Comparison of ENCODE assay signal across 9 cellular contexts in genomic region chr5:160021818-160022446, GRCh38. TPM values are rescaled to one million over a fixed set of nuclear protein-coding genes. Genes with fewer than 3 reads are reported as not detected.
DNase-seq lines count a peak whose midpoint lies in the region; ATAC-seq and TF ChIP-seq lines count a peak whose summit lies in the region.
"Had no signal": no experiment of that assay in that cellular context is flagged by ENCODE, and none has a peak within 500 bp of the region (broad histone marks: within the 10 kb centered on the region; RNA-seq: fewer than 3 reads in every experiment).

No MANE protein-coding gene starts in this region.

- no peaks in the 10 kb centered on the region for H3K27me3 Mint-ChIP-seq in activated CD8-positive, alpha-beta T cell treated with anti-CD3 and anti-CD28 coated beads, Interleukin-2, amount 10 ng/mL, durations not matched to agents 7 days and 5 days (ENCODE audit: low read depth)
- no peaks in the 10 kb centered on the region for H3K27me3 Mint-ChIP-seq in naive thymus-derived CD4-positive, alpha-beta T cell
- H3K27me3 Mint-ChIP-seq: dendritic cell treated with granulocyte-macrophage colony-stimulating factor and Interleukin-4, amounts not matched to agents 40 ng/mL and 50 ng/mL, for 4 days had no signal

- POLR2A ChIA-PET in activated CD8-positive, alpha-beta T cell treated with anti-CD3 and anti-CD28 coated beads, Interleukin-2, amount 10 ng/mL, durations not matched to agents 7 days and 5 days (lab: Charles Lee), result interaction anchor here (1.3 kb wide), 1 partner anchor 13 kb away, joined by 7 read pairs; the partner anchor contains the start of gene TTC1
- POLR2A ChIA-PET in naive thymus-derived CD4-positive, alpha-beta T cell (lab: Charles Lee), result interaction anchor here (0.7 to 1.7 kb wide), 3 partner anchors 11 to 13 kb away, joined by 3 to 4 read pairs (median 4); partner anchors contain the start of gene TTC1

- TF ChIP-seq CTCF in epithelial cell of esophagus (IDR thresholded peaks at IDR 0.05; ENCODE audit: insufficient read depth, low read depth, low read length, missing control alignments), result peak; percentile 79
- peak; percentile 73 to 82 (median 80) for TF ChIP-seq CTCF in tibial nerve (IDR thresholded peaks at IDR 0.05)

- H3K4me3 ChIP-seq in epithelial cell of esophagus (ENCODE audit: low read length), result no peak overlapping the region
- H3K4me3 ChIP-seq in naive thymus-derived CD4-positive, alpha-beta T cell (ENCODE audit: low read length), result no peak overlapping the region
- H3K4me3 ChIP-seq in tibial nerve, result no peak overlapping the region

- H3K27ac Mint-ChIP-seq in activated CD8-positive, alpha-beta T cell treated with anti-CD3 and anti-CD28 coated beads, Interleukin-2, amount 10 ng/mL, durations not matched to agents 7 days and 5 days, result no peak overlapping the region
- peak overlapping the region in 7 of 9 donors; percentile 15 to 93 (median 68) for H3K27ac Mint-ChIP-seq in naive thymus-derived CD4-positive, alpha-beta T cell
- H3K27ac Mint-ChIP-seq: dendritic cell treated with granulocyte-macrophage colony-stimulating factor and Interleukin-4, amounts not matched to agents 40 ng/mL and 50 ng/mL, for 4 days had no signal

- H3K9me3 Mint-ChIP-seq in activated CD8-positive, alpha-beta T cell treated with anti-CD3 and anti-CD28 coated beads, Interleukin-2, amount 10 ng/mL, durations not matched to agents 7 days and 5 days (ENCODE audit: insufficient read depth), result no peaks in the 10 kb centered on the region
- H3K9me3 Mint-ChIP-seq in naive thymus-derived CD4-positive, alpha-beta T cell, result no peaks in the 10 kb centered on the region
- H3K9me3 Mint-ChIP-seq: dendritic cell treated with granulocyte-macrophage colony-stimulating factor and Interleukin-4, amounts not matched to agents 40 ng/mL and 50 ng/mL, for 4 days had no signal

- peaks cover 3 to 15% of the 10 kb centered on the region in 2 donors for H3K4me1 ChIP-seq in naive thymus-derived CD4-positive, alpha-beta T cell (ENCODE audit: control insufficient read depth in 2 of 2, insufficient read depth in 2 of 2, low read length in 2 of 2)
- H3K4me1 ChIP-seq in tibial nerve, result peaks cover 0 to 29% (median 0%) of the 10 kb centered on the region in 4 donors

- peaks cover 20% of the 10 kb centered on the region for H3K4me1 Mint-ChIP-seq in activated CD8-positive, alpha-beta T cell treated with anti-CD3 and anti-CD28 coated beads, Interleukin-2, amount 10 ng/mL, durations not matched to agents 7 days and 5 days (ENCODE audit: low read depth)
- H3K4me1 Mint-ChIP-seq in naive thymus-derived CD4-positive, alpha-beta T cell, result peaks cover 17 to 53% (median 37%) of the 10 kb centered on the region in 7 donors

- DNase-seq in DMS153 treated with DMSO at 0.1 percent for 48 hours (lab: John Stamatoyannopoulos, UW; ENCODE audit: unreplicated experiment) (peak; percentile 15), NCI-H774 (lab: John Stamatoyannopoulos, UW) (peak; percentile 19), epithelial cell of esophagus (ENCODE audit: low read depth) (peak; percentile 71), tibial nerve (ENCODE audit: low spot score in 2 of 2) (peak in 1 of 2 donors; percentile 71)
- peak; percentile 75 for DNase-seq in activated CD8-positive, alpha-beta T cell treated with anti-CD3 and anti-CD28 coated beads, Interleukin-2, amount 10 ng/mL, durations not matched to agents 7 days and 5 days
- peak in 8 of 9 donors; percentile 12 to 76 (median 64) for DNase-seq in naive thymus-derived CD4-positive, alpha-beta T cell

- H3K9me3 ChIP-seq in naive thymus-derived CD4-positive, alpha-beta T cell (ENCODE audit: control insufficient read depth in 2 of 3, low read length in 3 of 3), result no peaks in the 10 kb centered on the region
- no peaks in the 10 kb centered on the region for H3K9me3 ChIP-seq in tibial nerve

- peaks cover 0 to 18% (median 0%) of the 10 kb centered on the region in 3 experiments for H3K36me3 ChIP-seq in naive thymus-derived CD4-positive, alpha-beta T cell (ENCODE audit: control insufficient read depth in 2 of 3, insufficient read depth in 3 of 3, low read length in 3 of 3)
- peaks cover 0 to 57% (median 0%) of the 10 kb centered on the region in 3 donors for H3K36me3 ChIP-seq in tibial nerve

- CTCF ChIA-PET in activated CD8-positive, alpha-beta T cell treated with anti-CD3 and anti-CD28 coated beads, Interleukin-2, amount 10 ng/mL, durations not matched to agents 7 days and 5 days (lab: Charles Lee), result interaction anchor here (0.5 to 5.0 kb wide), 51 partner anchors 9 to 915 kb away, joined by 3 to 58 read pairs (median 4); partner anchors contain the start of genes PWWP2A and TTC1
- CTCF ChIA-PET in naive thymus-derived CD4-positive, alpha-beta T cell (lab: Charles Lee), result interaction anchor here (0.7 to 5.1 kb wide), 12 partner anchors 9 to 368 kb away, joined by 3 to 55 read pairs (median 4); partner anchors contain the start of gene TTC1

- ATAC-seq in GM21360 (IDR thresholded peaks at IDR 0.05; ENCODE audit: unreplicated experiment), result peak; percentile 95
- peak; percentile 63 for ATAC-seq in HG03575 (IDR thresholded peaks at IDR 0.05; ENCODE audit: extremely low read depth, insufficient number of reproducible peaks, low FRiP score, unreplicated experiment)
- peak; percentile 86 for ATAC-seq in activated CD8-positive, alpha-beta T cell treated with anti-CD3 and anti-CD28 coated beads, Interleukin-2, amount 10 ng/mL, durations not matched to agents 7 days and 5 days
- ATAC-seq in naive thymus-derived CD4-positive, alpha-beta T cell, result peak; percentile 97

- 16% methylated on average over 3 of the region's 3 CpGs for WGBS in tibial nerve, 2 donors

- no peaks in the 10 kb centered on the region for H3K27me3 ChIP-seq in naive thymus-derived CD4-positive, alpha-beta T cell (ENCODE audit: control insufficient read depth in 2 of 2, insufficient read depth in 2 of 2, low read length in 2 of 2)
- no peaks in the 10 kb centered on the region for H3K27me3 ChIP-seq in tibial nerve

- TF ChIP-seq POLR2A in tibial nerve (IDR thresholded peaks at IDR 0.05), result no peak

- no peak for TF ChIP-seq EP300 in tibial nerve (IDR thresholded peaks at IDR 0.05)

- H3K4me3 Mint-ChIP-seq in activated CD8-positive, alpha-beta T cell treated with anti-CD3 and anti-CD28 coated beads, Interleukin-2, amount 10 ng/mL, durations not matched to agents 7 days and 5 days, result no peak overlapping the region
- peak overlapping the region in 1 of 10 donors; percentile 6 for H3K4me3 Mint-ChIP-seq in naive thymus-derived CD4-positive, alpha-beta T cell
- H3K4me3 Mint-ChIP-seq: dendritic cell treated with granulocyte-macrophage colony-stimulating factor and Interleukin-4, amounts not matched to agents 40 ng/mL and 50 ng/mL, for 4 days had no signal

- H3K27ac ChIP-seq in naive thymus-derived CD4-positive, alpha-beta T cell (ENCODE audit: low read depth, low read length), result no peak overlapping the region
- H3K27ac ChIP-seq in tibial nerve, result no peak overlapping the region

- intact Hi-C loops in naive thymus-derived CD4-positive, alpha-beta T cell (cut with micrococcal nuclease), result loop anchor here (1.0 to 5.0 kb wide), 8 partner anchors 13 to 578 kb away; partner anchors contain the start of genes PWWP2A (in 1 of the 2) and TTC1 (in 1 of the 2)

- H3K36me3 Mint-ChIP-seq in activated CD8-positive, alpha-beta T cell treated with anti-CD3 and anti-CD28 coated beads, Interleukin-2, amount 10 ng/mL, durations not matched to agents 7 days and 5 days (ENCODE audit: low read depth), result peaks cover 23% of the 10 kb centered on the region
- H3K36me3 Mint-ChIP-seq in naive thymus-derived CD4-positive, alpha-beta T cell, result peaks cover 6 to 24% (median 20%) of the 10 kb centered on the region in 5 donors

RNA-seq across cellular contexts. Expression of gene TTC1, which starts 13.0 kb away (rescaled TPM):
- total RNA-seq in activated CD8-positive, alpha-beta T cell treated with anti-CD3 and anti-CD28 coated beads, Interleukin-2, amount 10 ng/mL, durations not matched to agents 7 days and 5 days, result 10 to 100 TPM; 50.1 to 51.6 TPM
- 10 to 100 TPM; 24.3 to 56.5 (median 41.7) TPM for total RNA-seq in naive thymus-derived CD4-positive, alpha-beta T cell
- 10 to 100 TPM; 78.2 to 86.4 TPM for polyA plus RNA-seq in naive thymus-derived CD4-positive, alpha-beta T cell
- 10 to 100 TPM; 27.6 to 40.4 (median 36.9) TPM for total RNA-seq in tibial nerve
